Comparison of ENCODE assay signal across 11 cellular contexts in genomic region chr12:958449-959123, GRCh38. TPM values are rescaled to one million over a fixed set of nuclear protein-coding genes. Genes with fewer than 3 reads are reported as not detected.
DNase-seq lines count a peak whose midpoint lies in the region; ATAC-seq, FAIRE-seq and TF ChIP-seq lines count a peak whose summit lies in the region.
"Had no signal": no experiment of that assay in that cellular context is flagged by ENCODE, and none has a peak within 500 bp of the region (broad histone marks: within the 10 kb centered on the region; RNA-seq: fewer than 3 reads in every experiment).

No MANE protein-coding gene starts in this region.

- peak overlapping the region; percentile 84 for H3K4me2 ChIP-seq in BLaER1
- H3K4me2 ChIP-seq in hepatocyte, result no peak overlapping the region

- H3K4me3 ChIP-seq in BLaER1 (peak overlapping the region; percentile 12), epithelial cell of esophagus (ENCODE audit: low read length) (no peak overlapping the region), hepatocyte (no peak overlapping the region)

- H3K9me2 ChIP-seq in hepatocyte (replicated peaks; ENCODE audit: insufficient read depth), result no peaks in the 10 kb centered on the region

- peaks cover 0 to 2% of the 10 kb centered on the region in 2 donors for H3K27me3 Mint-ChIP-seq in natural killer cell treated with Interleukin-12 subunit alpha and Interleukin-12 subunit beta and Interleukin-15 and Interleukin-18, amount 100 ng/mL, for 72 hours
- no peaks in the 10 kb centered on the region for H3K27me3 Mint-ChIP-seq in progenitor cell of endocrine pancreas
- H3K27me3 Mint-ChIP-seq: CD4-positive, CD25-positive, alpha-beta regulatory T cell had no signal

- H3K27me3 ChIP-seq in BLaER1, result no peaks in the 10 kb centered on the region
- no peaks in the 10 kb centered on the region for H3K27me3 ChIP-seq in hepatocyte

- H3K9me3 ChIP-seq in BLaER1 (no peaks in the 10 kb centered on the region), hepatocyte (ENCODE audit: low read depth) (no peaks in the 10 kb centered on the region)

- no peaks in the 10 kb centered on the region for H3K79me2 ChIP-seq in hepatocyte

- peaks cover 0 to 11% of the 10 kb centered on the region in 2 donors for H3K4me1 Mint-ChIP-seq in natural killer cell treated with Interleukin-12 subunit alpha and Interleukin-12 subunit beta and Interleukin-15 and Interleukin-18, amount 100 ng/mL, for 72 hours (ENCODE audit: low read depth in 2 of 2)
- H3K4me1 Mint-ChIP-seq in progenitor cell of endocrine pancreas (ENCODE audit: low read depth), result peaks cover 1% of the 10 kb centered on the region

- TF ChIP-seq CTCF in epithelial cell of esophagus (IDR thresholded peaks at IDR 0.05; ENCODE audit: insufficient read depth, low read depth, low read length, missing control alignments) (no peak), hepatocyte (IDR thresholded peaks at IDR 0.05; ENCODE audit: poor library complexity) (no peak), progenitor cell of endocrine pancreas (IDR thresholded peaks at IDR 0.05; ENCODE audit: unreplicated experiment) (no peak)

- H3K4me1 ChIP-seq in BLaER1, result peaks cover 26% of the 10 kb centered on the region
- no peaks in the 10 kb centered on the region for H3K4me1 ChIP-seq in hepatocyte (ENCODE audit: insufficient read depth)

- H3K27ac ChIP-seq in BLaER1 (peak overlapping the region; percentile 71), hepatocyte (no peak overlapping the region)

- 74% methylated on average over 9 of the region's 9 CpGs for WGBS in hepatocyte (ENCODE audit: low lambda C conversion rate, missing lambda C conversion rate)

- no peaks in the 10 kb centered on the region for H3K36me3 Mint-ChIP-seq in natural killer cell treated with Interleukin-12 subunit alpha and Interleukin-12 subunit beta and Interleukin-15 and Interleukin-18, amount 100 ng/mL, for 72 hours
- no peaks in the 10 kb centered on the region for H3K36me3 Mint-ChIP-seq in progenitor cell of endocrine pancreas (ENCODE audit: insufficient read depth)
- H3K36me3 Mint-ChIP-seq: CD4-positive, CD25-positive, alpha-beta regulatory T cell had no signal

- H3K4me3 Mint-ChIP-seq in natural killer cell treated with Interleukin-12 subunit alpha and Interleukin-12 subunit beta and Interleukin-15 and Interleukin-18, amount 100 ng/mL, for 72 hours, result no peak overlapping the region
- no peak overlapping the region for H3K4me3 Mint-ChIP-seq in progenitor cell of endocrine pancreas (ENCODE audit: low read depth)
- H3K4me3 Mint-ChIP-seq: CD4-positive, CD25-positive, alpha-beta regulatory T cell had no signal

- H3K36me3 ChIP-seq in BLaER1 (no peaks in the 10 kb centered on the region), hepatocyte (replicated peaks; ENCODE audit: insufficient read depth, low read depth) (no peaks in the 10 kb centered on the region)

- no peaks in the 10 kb centered on the region for H4K20me1 ChIP-seq in BLaER1
- H4K20me1 ChIP-seq in hepatocyte (ENCODE audit: insufficient read depth, poor library complexity, severe bottlenecking), result no peaks in the 10 kb centered on the region

- ATAC-seq in GM19452 (IDR thresholded peaks at IDR 0.05; ENCODE audit: unreplicated experiment) (peak; percentile 67), HG03342 (IDR thresholded peaks at IDR 0.05; ENCODE audit: unreplicated experiment) (peak; percentile 73)
- ATAC-seq in natural killer cell treated with Interleukin-12 subunit alpha and Interleukin-12 subunit beta and Interleukin-15 and Interleukin-18, amount 100 ng/mL, for 72 hours, result no peak

- H3K27ac Mint-ChIP-seq in natural killer cell treated with Interleukin-12 subunit alpha and Interleukin-12 subunit beta and Interleukin-15 and Interleukin-18, amount 100 ng/mL, for 72 hours, result no peak overlapping the region
- H3K27ac Mint-ChIP-seq in progenitor cell of endocrine pancreas, result no peak overlapping the region
- H3K27ac Mint-ChIP-seq: activated T-helper 2 cell treated with anti-CD3 and anti-CD28 coated beads, Interferon-gamma antibody, Interleukin-2, Interleukin-4, amounts not matched to agents 10 μg/mL and 5 μg/mL and 100 μg/mL, durations not matched to agents 14 hours and 24 hours and 36 hours; CD4-positive, CD25-positive, alpha-beta regulatory T cell had no signal

- DNase-seq in epithelial cell of esophagus (ENCODE audit: low read depth), result peak; percentile 24
- no peak for DNase-seq in natural killer cell treated with Interleukin-12 subunit alpha and Interleukin-12 subunit beta and Interleukin-15 and Interleukin-18, amount 100 ng/mL, for 72 hours (ENCODE audit: low spot score)
- no peak for DNase-seq in HTR-8/SVneo (ENCODE audit: insufficient read length, low spot score)
- DNase-seq in hepatocyte (ENCODE audit: low spot score), result no peak
- DNase-seq in progenitor cell of endocrine pancreas (ENCODE audit: low spot score, unreplicated experiment), result no peak
- DNase-seq: CD4-positive, CD25-positive, alpha-beta regulatory T cell; islet precursor cell had no signal

- H2AFZ ChIP-seq in hepatocyte, result no peak overlapping the region

- H3K9me3 Mint-ChIP-seq in natural killer cell treated with Interleukin-12 subunit alpha and Interleukin-12 subunit beta and Interleukin-15 and Interleukin-18, amount 100 ng/mL, for 72 hours, result no peaks in the 10 kb centered on the region
- no peaks in the 10 kb centered on the region for H3K9me3 Mint-ChIP-seq in progenitor cell of endocrine pancreas (ENCODE audit: low read depth)
- H3K9me3 Mint-ChIP-seq: activated T-helper 2 cell treated with anti-CD3 and anti-CD28 coated beads, Interferon-gamma antibody, Interleukin-2, Interleukin-4, amounts not matched to agents 10 μg/mL and 5 μg/mL and 100 μg/mL, durations not matched to agents 14 hours and 24 hours and 36 hours; CD4-positive, CD25-positive, alpha-beta regulatory T cell had no signal

- peak overlapping the region; percentile 48 for H3K9ac ChIP-seq in BLaER1

- FAIRE-seq in HTR-8/SVneo (lab: Jason Lieb, UNC), result no peak

RNA-seq across cellular contexts. Expression of gene RAD52, which starts 9.1 kb away (rescaled TPM):
- 10 to 100 TPM; 17.0 to 24.9 TPM for total RNA-seq in natural killer cell treated with Interleukin-12 subunit alpha and Interleukin-12 subunit beta and Interleukin-15 and Interleukin-18, amount 100 ng/mL, for 72 hours
- total RNA-seq in hepatocyte (11.8 and 13.4 TPM in 2 replicates), progenitor cell of endocrine pancreas (41.2 and 52.6 TPM in 2 replicates)
- 6.3 and 6.6 TPM in 2 replicates for polyA plus RNA-seq in hepatocyte

RNA-seq across cellular contexts. Expression of gene ERC1, which starts 32.4 kb away (rescaled TPM):
- total RNA-seq in natural killer cell treated with Interleukin-12 subunit alpha and Interleukin-12 subunit beta and Interleukin-15 and Interleukin-18, amount 100 ng/mL, for 72 hours, result 10 to 100 TPM; 32.6 to 77.2 TPM
- total RNA-seq in hepatocyte (23.8 and 29.7 TPM in 2 replicates), progenitor cell of endocrine pancreas (141 and 146 TPM in 2 replicates)
- polyA plus RNA-seq in hepatocyte, result 18.4 and 25.3 TPM in 2 replicates

Comparison
In these comparisons a context has a peak if more than half of its experiments do, and no peak if none do; other contexts are left out.
1. ATAC-seq: peak in GM19452 (single experiment) and HG03342 (single experiment); none in natural killer cell treated with Interleukin-12 subunit alpha and Interleukin-12 subunit beta and Interleukin-15 and Interleukin-18, amount 100 ng/mL, for 72 hours (0 of 2).